1 cellular context compared by ENCODE assay signal in genomic region chr7:47471358-47471703, GRCh38.
TF ChIP-seq lines count a peak whose summit lies in the region.

No MANE protein-coding gene starts in this region.

TF ChIP-seq in liver, 16 proteins besides CTCF, POLR2A, EP300 and RAD21 (continued from another document):
- TF ChIP-seq ZBTB33 (IDR thresholded peaks at IDR 0.05) (no peak), MAX (IDR thresholded peaks at IDR 0.05) (no peak), RXRA (IDR thresholded peaks at IDR 0.05) (no peak), FOXA1 (IDR thresholded peaks at IDR 0.05) (no peak), FOXA2 (IDR thresholded peaks at IDR 0.05) (no peak), EGR1 (IDR thresholded peaks at IDR 0.05; ENCODE audit: low read depth in 2 of 2) (no peak), YY1 (IDR thresholded peaks at IDR 0.05) (no peak), ATF3 (IDR thresholded peaks at IDR 0.05) (no peak), JUND (IDR thresholded peaks at IDR 0.05) (no peak), HNF4A (conservative IDR thresholded peaks at IDR 0.05) (no peak)
TF ChIP-seq in liver: peak in this region for 0.
